Comparison of ENCODE assay signal across 10 cellular contexts in genomic region chr15:60480149-60480548, GRCh38. TPM values are rescaled to one million over a fixed set of nuclear protein-coding genes. Genes with fewer than 3 reads are reported as not detected.
A peak's percentile ranks its signal among the peaks of the same experiment; 100 is the strongest.
DNase-seq lines count a peak whose midpoint lies in the region; ATAC-seq and TF ChIP-seq lines count a peak whose summit lies in the region.
"Had no signal": no experiment of that assay in that cellular context is flagged by ENCODE, and none has a peak within 500 bp of the region (broad histone marks: within the 10 kb centered on the region; RNA-seq: fewer than 3 reads in every experiment).

No MANE protein-coding gene starts in this region.

- H3K9ac ChIP-seq in HUES64 (ENCODE audit: low read depth, low read length): no peak overlapping the region
- H3K9ac ChIP-seq in PC-3 (ENCODE audit: low read length): no peak overlapping the region

- H3K9me2 ChIP-seq in PC-3 (replicated peaks; ENCODE audit: low read length): no peaks in the 10 kb centered on the region

- POLR2A ChIA-PET in activated naive CD8-positive, alpha-beta T cell treated with anti-CD3 and anti-CD28 coated beads, Interleukin-2, amount 10 ng/mL, durations not matched to agents 7 days and 5 days (lab: Charles Lee): interaction anchor here (1.0 to 3.0 kb wide), 4 partner anchors 28 to 86 kb away, joined by 5 to 31 read pairs (median 5); partner anchors contain the start of gene ANXA2
- POLR2A ChIA-PET in PC-3 (lab: Charles Lee; ENCODE audit: unreplicated experiment): no interaction called here

- no peak overlapping the region for H3K4me2 ChIP-seq in PC-3 (ENCODE audit: low read length)

- no peak for TF ChIP-seq CTCF in Calu3 (IDR thresholded peaks at IDR 0.05; ENCODE audit: unreplicated experiment)
- TF ChIP-seq CTCF in natural killer cell (IDR thresholded peaks at IDR 0.05): no peak
- no peak for TF ChIP-seq CTCF in PC-3 (conservative IDR thresholded peaks at IDR 0.05; ENCODE audit: low read depth, low read length)

- H3K36me3 Mint-ChIP-seq in Calu3 (ENCODE audit: insufficient read depth, unreplicated experiment): peaks cover 26% of the 10 kb centered on the region
- H3K36me3 Mint-ChIP-seq in activated naive CD8-positive, alpha-beta T cell treated with anti-CD3 and anti-CD28 coated beads, Interleukin-2, amount 10 ng/mL, durations not matched to agents 7 days and 5 days: peaks cover 4% of the 10 kb centered on the region
- H3K36me3 Mint-ChIP-seq in natural killer cell: no peaks in the 10 kb centered on the region

- no peak overlapping the region for H2AFZ ChIP-seq in PC-3 (ENCODE audit: low read length)

- H3K4me3 ChIP-seq in HUES64 (ENCODE audit: low read length): peak overlapping the region; percentile 94
- no peak overlapping the region for H3K4me3 ChIP-seq in PC-3 (ENCODE audit: low read length)

- H3K27me3 ChIP-seq in HUES64 (ENCODE audit: insufficient read depth, low read length): no peaks in the 10 kb centered on the region
- H3K27me3 ChIP-seq in PC-3 (ENCODE audit: low read length): no peaks in the 10 kb centered on the region
- H3K27me3 ChIP-seq: brain microvascular endothelial cell had no signal

- H4K20me1 ChIP-seq in PC-3 (ENCODE audit: low read length): no peaks in the 10 kb centered on the region; the same call in 1 of the 2 replicates

- intact Hi-C loops in Calu3 (cut with micrococcal nuclease; ENCODE audit: unreplicated experiment): no loop called here
- intact Hi-C loops in natural killer cell (cut with micrococcal nuclease): no loop called here
- intact Hi-C loops in PC-3 (cut with micrococcal nuclease): no loop called here

- H3K36me3 ChIP-seq in HUES64 (ENCODE audit: insufficient read depth, low read length) (peaks cover 18% of the 10 kb centered on the region), PC-3 (ENCODE audit: low read depth, low read length) (no peaks in the 10 kb centered on the region)
- H3K36me3 ChIP-seq: brain microvascular endothelial cell had no signal

- H3F3A ChIP-seq in PC-3 (ENCODE audit: low read length, unreplicated experiment): no peaks in the 10 kb centered on the region

- no peaks in the 10 kb centered on the region for H3K9me3 Mint-ChIP-seq in Calu3 (ENCODE audit: low read depth, unreplicated experiment)
- H3K9me3 Mint-ChIP-seq in activated naive CD8-positive, alpha-beta T cell treated with anti-CD3 and anti-CD28 coated beads, Interleukin-2, amount 10 ng/mL, durations not matched to agents 7 days and 5 days: no peaks in the 10 kb centered on the region
- no peaks in the 10 kb centered on the region for H3K9me3 Mint-ChIP-seq in natural killer cell

- peaks cover 17% of the 10 kb centered on the region; the same call in 1 of the 2 replicates for H3K4me1 ChIP-seq in HUES64 (ENCODE audit: insufficient read depth, low read length)
- H3K4me1 ChIP-seq in PC-3 (ENCODE audit: insufficient read depth, low read length): peaks cover 33% of the 10 kb centered on the region

- CTCF ChIA-PET in Calu3 (lab: Charles Lee): interaction anchor here (0.9 to 1.7 kb wide), 2 partner anchors 41 to 452 kb away, joined by 3 to 4 read pairs; no protein-coding TSS in a partner anchor
- CTCF ChIA-PET in PC-3 (lab: Charles Lee): no interaction called here

- no peak for ATAC-seq in activated naive CD8-positive, alpha-beta T cell treated with anti-CD3 and anti-CD28 coated beads, Interleukin-2, amount 10 ng/mL, durations not matched to agents 7 days and 5 days (ENCODE audit: low read depth)
- ATAC-seq in natural killer cell: no peak
- no peak for ATAC-seq in PC-3
- ATAC-seq in HG02571 (IDR thresholded peaks at IDR 0.05; ENCODE audit: unreplicated experiment): no peak
- ATAC-seq in GM21528 (IDR thresholded peaks at IDR 0.05; ENCODE audit: low FRiP score, unreplicated experiment): no peak

- no TSS peak for BruUV-seq in Calu3 (replicated peaks; lab: Mats Ljungman, UMichigan)
- no TSS peak for BruUV-seq in PC-3 (replicated peaks; lab: Mats Ljungman, UMichigan)

- peaks cover 36% of the 10 kb centered on the region for H3K4me1 Mint-ChIP-seq in Calu3 (ENCODE audit: low read depth, unreplicated experiment)
- peaks cover 39% of the 10 kb centered on the region for H3K4me1 Mint-ChIP-seq in activated naive CD8-positive, alpha-beta T cell treated with anti-CD3 and anti-CD28 coated beads, Interleukin-2, amount 10 ng/mL, durations not matched to agents 7 days and 5 days
- H3K4me1 Mint-ChIP-seq in natural killer cell: peaks cover 41 to 44% of the 10 kb centered on the region in 2 donors

- H3K9me3 ChIP-seq in HUES64 (ENCODE audit: insufficient read depth, low read depth, low read length) (no peaks in the 10 kb centered on the region), PC-3 (ENCODE audit: low read length) (no peaks in the 10 kb centered on the region)

- peaks cover 35% of the 10 kb centered on the region for H3K79me2 ChIP-seq in PC-3 (ENCODE audit: low read length)

- DNase-seq in Calu3 (no peak), natural killer cell (no peak), PC-3 (no peak)
- no peak for DNase-seq in activated naive CD8-positive, alpha-beta T cell treated with anti-CD3 and anti-CD28 coated beads, Interleukin-2, amount 10 ng/mL, durations not matched to agents 7 days and 5 days
- no peak for DNase-seq in effector CD4-positive, alpha-beta T cell
- DNase-seq: brain microvascular endothelial cell, NCI-H2081 treated with DMSO at 0.1 percent for 48 hours had no signal

- peak overlapping the region; percentile 98 for H3K4me3 Mint-ChIP-seq in Calu3 (ENCODE audit: low read depth, unreplicated experiment)
- peak overlapping the region; percentile 98 for H3K4me3 Mint-ChIP-seq in activated naive CD8-positive, alpha-beta T cell treated with anti-CD3 and anti-CD28 coated beads, Interleukin-2, amount 10 ng/mL, durations not matched to agents 7 days and 5 days
- peak overlapping the region; percentile 98 for H3K4me3 Mint-ChIP-seq in natural killer cell

- peak overlapping the region; percentile 97 for H3K27ac Mint-ChIP-seq in Calu3 (ENCODE audit: unreplicated experiment)
- H3K27ac Mint-ChIP-seq in activated naive CD8-positive, alpha-beta T cell treated with anti-CD3 and anti-CD28 coated beads, Interleukin-2, amount 10 ng/mL, durations not matched to agents 7 days and 5 days: peak overlapping the region; percentile 99
- peak overlapping the region; percentile 99 for H3K27ac Mint-ChIP-seq in natural killer cell

- H3K27me3 Mint-ChIP-seq in Calu3 (ENCODE audit: unreplicated experiment) (no peaks in the 10 kb centered on the region), natural killer cell (ENCODE audit: low read depth in 2 of 2) (no peaks in the 10 kb centered on the region)
- H3K27me3 Mint-ChIP-seq in activated naive CD8-positive, alpha-beta T cell treated with anti-CD3 and anti-CD28 coated beads, Interleukin-2, amount 10 ng/mL, durations not matched to agents 7 days and 5 days: no peaks in the 10 kb centered on the region

- WGBS in HUES64: 84% methylated on average over 1 of the region's 1 CpG

- H3K27ac ChIP-seq in HUES64 (ENCODE audit: low read depth, low read length) (no peak overlapping the region), PC-3 (ENCODE audit: low read length) (no peak overlapping the region)
- H3K27ac ChIP-seq: brain microvascular endothelial cell had no signal

RNA-seq across cellular contexts. Expression of gene ICE2, which starts 1.2 kb away (rescaled TPM):
- total RNA-seq in Calu3 (2022) (74.2 and 76.7 TPM in 2 replicates), natural killer cell (10 to 100 TPM; 21.7 to 36.7 (median 32.9) TPM), PC-3 (2014; rRNA removed) (14.8 and 23.7 TPM in 2 replicates)
- 51.1 TPM for polyA plus RNA-seq in HUES64 (2013, experiment 1 of 2)
- polyA plus RNA-seq in HUES64 (2013, experiment 2 of 2): 54.9 TPM
- total RNA-seq in activated naive CD8-positive, alpha-beta T cell treated with anti-CD3 and anti-CD28 coated beads, Interleukin-2, amount 10 ng/mL, durations not matched to agents 7 days and 5 days: 10 to 100 TPM; 65.1 to 81.4 TPM
